9 cellular contexts compared by ENCODE assay signal in genomic region chr2:71275939-71276310, GRCh38. TPM values are rescaled to one million over a fixed set of nuclear protein-coding genes. Genes with fewer than 3 reads are reported as not detected.
DNase-seq lines count a peak whose midpoint lies in the region; ATAC-seq and TF ChIP-seq lines count a peak whose summit lies in the region.
"Had no signal": no experiment of that assay in that cellular context is flagged by ENCODE, and none has a peak within 500 bp of the region (broad histone marks: within the 10 kb centered on the region; RNA-seq: fewer than 3 reads in every experiment).

No MANE protein-coding gene starts in this region.

- H3K27me3 ChIP-seq in smooth muscle cell (ENCODE audit: low read depth): peaks cover 54% of the 10 kb centered on the region

- POLR2A ChIA-PET in OCI-LY7 (lab: Charles Lee): interaction anchor here (0.8 to 2.0 kb wide), 4 partner anchors 36 to 56 kb away, joined by 4 to 11 read pairs (median 6); partner anchors contain the start of gene ZNF638

- ATAC-seq in GM19395 (IDR thresholded peaks at IDR 0.05; ENCODE audit: unreplicated experiment): peak; percentile 23
- peak; percentile 24 for ATAC-seq in esophagus mucosa
- no peak for ATAC-seq in GM19328 (IDR thresholded peaks at IDR 0.05; ENCODE audit: unreplicated experiment)
- ATAC-seq in GM18519 (IDR thresholded peaks at IDR 0.05; ENCODE audit: low FRiP score, unreplicated experiment): no peak

- H3F3A ChIP-seq in smooth muscle cell (ENCODE audit: low read depth): no peaks in the 10 kb centered on the region

- TF ChIP-seq CTCF in OCI-LY7 (conservative IDR thresholded peaks at IDR 0.05; ENCODE audit: low read length) (0 out of 2 replicates have a peak, but pooled peaks have one; percentile 30), smooth muscle cell (IDR thresholded peaks at IDR 0.05; ENCODE audit: borderline replicate concordance, insufficient read depth, poor library complexity, severe bottlenecking) (no peak)

- H3K36me3 ChIP-seq in OCI-LY7 (ENCODE audit: insufficient read depth, low read length) (no peaks in the 10 kb centered on the region), smooth muscle cell (ENCODE audit: low read depth) (no peaks in the 10 kb centered on the region)

- DNase-seq in OCI-LY7 (ENCODE audit: low spot score) (no peak), smooth muscle cell (lab: John Stamatoyannopoulos, UW; ENCODE audit: unreplicated experiment) (no peak), T1000 (lab: John Stamatoyannopoulos, UW) (no peak), foreskin melanocyte (no peak)
- DNase-seq: SHP77 had no signal

- H3K4me2 ChIP-seq in OCI-LY7 (ENCODE audit: low read length) (peak overlapping the region; percentile 72), smooth muscle cell (peak overlapping the region; percentile 94)

- H3K79me2 ChIP-seq in OCI-LY7 (ENCODE audit: insufficient read depth, low read depth, low read length): peaks cover 21% of the 10 kb centered on the region; the same call in 1 of the 2 replicates
- H3K79me2 ChIP-seq in smooth muscle cell (ENCODE audit: low read depth): no peaks in the 10 kb centered on the region

- BruUV-seq in OCI-LY7 (replicated peaks; lab: Mats Ljungman, UMichigan): no TSS peak

- CTCF ChIA-PET in OCI-LY7 (lab: Charles Lee; ENCODE audit: unreplicated experiment): no interaction called here

- H3K27ac ChIP-seq in OCI-LY7 (ENCODE audit: low read depth, low read length, poor library complexity, severe bottlenecking) (no peak overlapping the region), smooth muscle cell (ENCODE audit: low read depth) (no peak overlapping the region)

- H4K20me1 ChIP-seq in OCI-LY7 (ENCODE audit: insufficient read depth, low read length) (peaks cover 8% of the 10 kb centered on the region; the same call in 1 of the 2 replicates), smooth muscle cell (ENCODE audit: low read depth) (no peaks in the 10 kb centered on the region)

- intact Hi-C loops in OCI-LY7 (cut with micrococcal nuclease; ENCODE audit: unreplicated experiment): loop anchor here (1.0 to 5.0 kb wide), 2 partner anchors 52 to 119 kb away; no protein-coding TSS in a partner anchor

- H3K9me2 ChIP-seq in OCI-LY7 (ENCODE audit: insufficient read depth, low read length): no peaks in the 10 kb centered on the region

- H3K4me1 ChIP-seq in OCI-LY7 (ENCODE audit: insufficient read depth, low read length, poor library complexity, severe bottlenecking) (peaks cover 19% of the 10 kb centered on the region), smooth muscle cell (ENCODE audit: low read depth) (peaks cover 14% of the 10 kb centered on the region)

- H3K9me3 ChIP-seq in OCI-LY7 (ENCODE audit: low read length) (no peaks in the 10 kb centered on the region), smooth muscle cell (replicated peaks; ENCODE audit: low read depth) (no peaks in the 10 kb centered on the region)

- H2AFZ ChIP-seq in OCI-LY7 (ENCODE audit: low read length): peak overlapping the region; percentile 80
- H2AFZ ChIP-seq in smooth muscle cell (ENCODE audit: low read depth): no peak overlapping the region

- WGBS in smooth muscle cell (ENCODE audit: low lambda C conversion rate): 53% methylated on average over 8 of the region's 8 CpGs

- H3K9ac ChIP-seq in smooth muscle cell (ENCODE audit: low read depth): no peak overlapping the region

- H3K4me3 ChIP-seq in OCI-LY7 (ENCODE audit: low read depth, low read length, poor library complexity, severe bottlenecking): peak overlapping the region; percentile 72
- H3K4me3 ChIP-seq in smooth muscle cell: peak overlapping the region; percentile 52

RNA-seq across cellular contexts. Expression of gene PAIP2B, which starts 49.0 kb away (rescaled TPM):
- 2.6 and 3.0 TPM in 2 replicates for total RNA-seq in OCI-LY7 (2014; rRNA removed; shearing (Covaris generic))
- total RNA-seq in OCI-LY7 (2022) (6.9 and 8.2 TPM in 2 replicates), esophagus mucosa (9.8 TPM), smooth muscle cell (1.7 and 2.4 TPM in 2 replicates)
- 0.89 and 1.2 TPM in 2 replicates for polyA plus RNA-seq in smooth muscle cell

RNA-seq across cellular contexts. Expression of gene ZNF638, which starts 55.7 kb away (rescaled TPM):
- 138 and 165 TPM in 2 replicates for total RNA-seq in OCI-LY7 (2014; rRNA removed; shearing (Covaris generic))
- 114 and 123 TPM in 2 replicates for total RNA-seq in OCI-LY7 (2022)
- total RNA-seq in esophagus mucosa: 52.0 TPM
- total RNA-seq in smooth muscle cell: 146 and 159 TPM in 2 replicates
- 39.6 and 44.8 TPM in 2 replicates for polyA plus RNA-seq in smooth muscle cell

Comparison
In these comparisons a context has a peak if more than half of its experiments do, and no peak if none do; other contexts are left out.
1. ATAC-seq: peak in GM19395 (single experiment) and esophagus mucosa (single experiment); none in GM19328 (single experiment) and GM18519 (single experiment).